19 cellular contexts compared by ENCODE assay signal in the genomic region with DNA sequence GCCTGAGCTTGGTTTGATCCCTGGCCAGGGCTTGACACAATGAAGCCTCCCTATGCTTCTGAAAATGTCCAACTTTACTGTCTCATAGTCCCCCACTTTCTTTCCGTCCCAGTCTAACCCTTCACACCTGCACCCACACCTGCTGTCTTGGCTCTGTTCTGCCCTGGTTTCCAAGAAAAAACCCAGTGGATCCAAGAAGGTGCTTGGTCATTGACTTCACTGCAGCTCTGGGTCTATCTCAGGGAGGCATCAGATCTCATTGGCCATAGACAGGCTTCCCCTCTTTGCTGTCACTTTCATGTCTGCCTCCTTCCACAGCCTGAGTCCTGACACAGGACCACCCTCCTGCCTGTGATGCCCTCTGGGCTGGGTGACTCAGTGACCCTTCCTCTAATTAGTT. TPM values are rescaled to one million over a fixed set of nuclear protein-coding genes. Genes with fewer than 3 reads are reported as not detected.
DNase-seq lines count a peak whose midpoint lies in the region; ATAC-seq, FAIRE-seq and TF ChIP-seq lines count a peak whose summit lies in the region.
"Had no signal": no experiment of that assay in that cellular context is flagged by ENCODE, and none has a peak within 500 bp of the region (broad histone marks: within the 10 kb centered on the region; RNA-seq: fewer than 3 reads in every experiment).

No MANE protein-coding gene starts in this region.

- TF ChIP-seq POLR2A in H54 (IDR thresholded peaks at IDR 0.05; ENCODE audit: low read depth, low read length) (no peak), GM12892 (IDR thresholded peaks at IDR 0.05; ENCODE audit: low read depth, low read length) (no peak)

- H3K4me2 ChIP-seq in BLaER1: peak overlapping the region; percentile 83
- peak overlapping the region; percentile 70; the same call in 1 of the 2 replicates for H3K4me2 ChIP-seq in MM.1S (ENCODE audit: low read depth, low read length)
- H3K4me2 ChIP-seq in mesendoderm (ENCODE audit: low read length): no peak overlapping the region
- H3K4me2 ChIP-seq: GM23338 had no signal

- H3K27me3 ChIP-seq in BLaER1: no peaks in the 10 kb centered on the region
- no peaks in the 10 kb centered on the region for H3K27me3 ChIP-seq in MM.1S (replicated peaks; ENCODE audit: insufficient read depth, low read length)
- no peaks in the 10 kb centered on the region for H3K27me3 ChIP-seq in mesendoderm (ENCODE audit: insufficient read depth, low read length, poor library complexity)

- no peak overlapping the region for H2BK15ac ChIP-seq in mesendoderm (replicated peaks; ENCODE audit: low read depth)

- H3K27ac ChIP-seq in BLaER1 (no peak overlapping the region), MM.1S (ENCODE audit: low read length) (peak overlapping the region; percentile 77), mesendoderm (ENCODE audit: low read depth, low read length) (no peak overlapping the region)
- H3K27ac ChIP-seq: C4-2B, HL-60 had no signal

- H3K9me3 ChIP-seq in BLaER1 (no peaks in the 10 kb centered on the region), MM.1S (replicated peaks; ENCODE audit: insufficient read depth, low read length) (no peaks in the 10 kb centered on the region)
- H3K9me3 ChIP-seq: Caco-2 had no signal

- peak; percentile 19 for ATAC-seq in GM18907 (IDR thresholded peaks at IDR 0.05; ENCODE audit: unreplicated experiment)
- ATAC-seq: GM23338, HCT116 had no signal

- no peak overlapping the region for H3K4me3 ChIP-seq in BLaER1
- H3K4me3 ChIP-seq in MM.1S (ENCODE audit: low read length): no peak overlapping the region
- no peak overlapping the region for H3K4me3 ChIP-seq in mesendoderm (ENCODE audit: low read length)
- H3K4me3 ChIP-seq: GM23338 had no signal

- H3K36me3 ChIP-seq in BLaER1: no peaks in the 10 kb centered on the region
- H3K36me3 ChIP-seq in MM.1S (replicated peaks; ENCODE audit: insufficient read depth, low read length): no peaks in the 10 kb centered on the region
- H3K36me3 ChIP-seq in mesendoderm (ENCODE audit: control insufficient read depth, insufficient read depth, low read length): no peaks in the 10 kb centered on the region

- H3K18ac ChIP-seq in mesendoderm (ENCODE audit: low read length): no peak overlapping the region

- H2BK120ac ChIP-seq in mesendoderm (ENCODE audit: low read depth, low read length): no peak overlapping the region

- DNase-seq in MM.1S (no peak), mesendoderm (no peak), H54 (ENCODE audit: insufficient read length, low spot score) (no peak), GF-D8 (lab: John Stamatoyannopoulos, UW) (no peak), GM12892 (ENCODE audit: insufficient read length) (no peak)
- DNase-seq: Caco-2; CD4-positive, alpha-beta T cell; DMS153; DMS79; GDM1; H7; HFFc6 had no signal

- H3K9me2 ChIP-seq in MM.1S (replicated peaks; ENCODE audit: insufficient read depth, low read length): no peaks in the 10 kb centered on the region

- H4K5ac ChIP-seq in mesendoderm (ENCODE audit: low read length): no peak overlapping the region

- H3K23ac ChIP-seq in mesendoderm (ENCODE audit: low read length): peak overlapping the region; percentile 17

- no peak overlapping the region for H3K9ac ChIP-seq in BLaER1
- H3K9ac ChIP-seq in MM.1S (ENCODE audit: low read length): peak overlapping the region; percentile 31
- no peak overlapping the region for H3K9ac ChIP-seq in mesendoderm (ENCODE audit: low read length)

- no peak overlapping the region for H3K4ac ChIP-seq in mesendoderm (ENCODE audit: low read depth, low read length)

- H3F3A ChIP-seq in MM.1S (ENCODE audit: insufficient read depth, low read length): peaks cover 71% of the 10 kb centered on the region

- H2AK5ac ChIP-seq in mesendoderm (ENCODE audit: low read length): no peak overlapping the region

- no peak for TF ChIP-seq CTCF in MM.1S (IDR thresholded peaks at IDR 0.05; ENCODE audit: low read length)

- H2AFZ ChIP-seq in MM.1S (ENCODE audit: low read length): no peak overlapping the region
- H2AFZ ChIP-seq: GM23338 had no signal

- H3K79me1 ChIP-seq in mesendoderm (ENCODE audit: low read length): no peaks in the 10 kb centered on the region

- no peak overlapping the region for H2BK5ac ChIP-seq in mesendoderm (ENCODE audit: low read length)

- WGBS in mesendoderm (ENCODE audit: extremely low coverage, insufficient coverage, low lambda C conversion rate): no CpG with 5 or more reads among the region's 1 CpG

- FAIRE-seq in H54 (lab: Jason Lieb, UNC) (no peak), GM12892 (lab: Jason Lieb, UNC) (no peak)
- FAIRE-seq: D721Med had no signal

- H4K20me1 ChIP-seq in BLaER1: no peaks in the 10 kb centered on the region
- H4K20me1 ChIP-seq in MM.1S (ENCODE audit: insufficient read depth, low read length): no peaks in the 10 kb centered on the region

- peaks cover 65% of the 10 kb centered on the region for H3K4me1 ChIP-seq in BLaER1
- H3K4me1 ChIP-seq in MM.1S (ENCODE audit: low read length): peaks cover 79% of the 10 kb centered on the region
- no peaks in the 10 kb centered on the region for H3K4me1 ChIP-seq in mesendoderm (ENCODE audit: control insufficient read depth, low read depth, low read length)
- H3K4me1 ChIP-seq: Caco-2 had no signal

- peaks cover 12% of the 10 kb centered on the region; the same call in 1 of the 2 replicates for H3K79me2 ChIP-seq in MM.1S (ENCODE audit: low read length)
- H3K79me2 ChIP-seq in mesendoderm (ENCODE audit: control insufficient read depth, insufficient read depth, low read length): no peaks in the 10 kb centered on the region

- H4K8ac ChIP-seq in mesendoderm (ENCODE audit: low read depth, low read length): no peak overlapping the region

- no peak overlapping the region for H3K56ac ChIP-seq in mesendoderm (ENCODE audit: low read length)

RNA-seq across cellular contexts. Expression of a gene that starts 37.8 kb away (rescaled TPM):
- polyA plus RNA-seq in mesendoderm (2013, experiment 1 of 2): 15.2 TPM
- polyA plus RNA-seq in mesendoderm (2013, experiment 2 of 2): 14.4 TPM
- polyA plus RNA-seq in GM12892 (2012; ENCODE audit: missing spikeins): 6.6 TPM
